In genomic region chr5:56440871-56441740, GRCh38 we compare ENCODE assay signal across 11 cellular contexts.
DNase-seq lines count a peak whose midpoint lies in the region; ATAC-seq and TF ChIP-seq lines count a peak whose summit lies in the region.
"Had no signal": no experiment of that assay in that cellular context is flagged by ENCODE, and none has a peak within 500 bp of the region (broad histone marks: within the 10 kb centered on the region; RNA-seq: fewer than 3 reads in every experiment).

No MANE protein-coding gene starts in this region.

- H3K27me3 Mint-ChIP-seq in HFFc6 (ENCODE audit: insufficient read depth): peaks cover 9% of the 10 kb centered on the region; the same call in 1 of the 2 replicates

- peaks cover 11% of the 10 kb centered on the region; the same call in 1 of the 2 replicates for H3K4me1 Mint-ChIP-seq in HFFc6 (ENCODE audit: low read depth)

- no peak overlapping the region; the same call in 1 of the 2 replicates for H3K4me3 Mint-ChIP-seq in HFFc6
- H3K4me3 Mint-ChIP-seq: activated T-helper 1 cell treated with anti-CD3 and anti-CD28 coated beads, Interleukin-12 subunit alpha, Interleukin-12 subunit beta, Interleukin-2, Interleukin-4 antibody, amounts not matched to agents 30 ng/mL and 10 ng/mL and 1 ng/mL, durations not matched to agents 14 hours and 24 hours and 36 hours; stimulated activated effector memory CD8-positive, alpha-beta T cell treated with anti-CD3 and anti-CD28 coated beads, Interleukin-12 subunit alpha, Interleukin-12 subunit beta, amount 100 ng/mL, for 72 hours had no signal

- DNase-seq in HFFc6 (peak; percentile 15), SW480 (ENCODE audit: low spot score) (peak; percentile 56), left cardiac atrium (no peak), smooth muscle cell of the brain vasculature (ENCODE audit: low read depth, low spot score) (peak; percentile 23), LoVo (ENCODE audit: low spot score) (no peak), MG63 (no peak), NCI-H2107 (lab: John Stamatoyannopoulos, UW) (no peak)
- DNase-seq: SHP77 had no signal

- H3K4me3 ChIP-seq in MG63: no peak overlapping the region

- no peaks in the 10 kb centered on the region for H3K9me3 ChIP-seq in MG63

- TF ChIP-seq CTCF in HFFc6 (IDR thresholded peaks at IDR 0.05): no peak

- H3K36me3 ChIP-seq in MG63: no peaks in the 10 kb centered on the region

- H3K36me3 Mint-ChIP-seq in HFFc6 (ENCODE audit: low read depth): no peaks in the 10 kb centered on the region
- H3K36me3 Mint-ChIP-seq: stimulated activated effector memory CD8-positive, alpha-beta T cell treated with anti-CD3 and anti-CD28 coated beads, Interleukin-12 subunit alpha, Interleukin-12 subunit beta, amount 100 ng/mL, for 72 hours had no signal

- ATAC-seq in left cardiac atrium: peak; percentile 44 to 96
- ATAC-seq in HG02973 (IDR thresholded peaks at IDR 0.05; ENCODE audit: unreplicated experiment): no peak
- ATAC-seq: stimulated activated effector memory CD8-positive, alpha-beta T cell treated with anti-CD3 and anti-CD28 coated beads, Interleukin-12 subunit alpha, Interleukin-12 subunit beta, amount 100 ng/mL, for 72 hours had no signal

- H3K9me3 Mint-ChIP-seq in HFFc6: no peaks in the 10 kb centered on the region
- H3K9me3 Mint-ChIP-seq: stimulated activated effector memory CD8-positive, alpha-beta T cell treated with anti-CD3 and anti-CD28 coated beads, Interleukin-12 subunit alpha, Interleukin-12 subunit beta, amount 100 ng/mL, for 72 hours had no signal

- intact Hi-C loops in left cardiac atrium (cut with DNase I): no loop called here

- H3K27me3 ChIP-seq in MG63: no peaks in the 10 kb centered on the region

- no peak overlapping the region for H3K27ac Mint-ChIP-seq in HFFc6
- H3K27ac Mint-ChIP-seq: activated T-helper 1 cell treated with anti-CD3 and anti-CD28 coated beads, Interleukin-12 subunit alpha, Interleukin-12 subunit beta, Interleukin-2, Interleukin-4 antibody, amounts not matched to agents 30 ng/mL and 10 ng/mL and 1 ng/mL, durations not matched to agents 14 hours and 24 hours and 36 hours; stimulated activated effector memory CD8-positive, alpha-beta T cell treated with anti-CD3 and anti-CD28 coated beads, Interleukin-12 subunit alpha, Interleukin-12 subunit beta, amount 100 ng/mL, for 72 hours had no signal

Comparison
In these comparisons a context has a peak if more than half of its experiments do, and no peak if none do; other contexts are left out.
1. DNase-seq: peak in HFFc6 (single experiment), SW480 (single experiment) and smooth muscle cell of the brain vasculature (single experiment); none in left cardiac atrium (single experiment), LoVo (single experiment), MG63 (single experiment) and NCI-H2107 (single experiment).